In genomic region chr11:116637766-116638165, GRCh38 we compare ENCODE assay signal across 1 cellular context.
TF ChIP-seq lines count a peak whose summit lies in the region.

No MANE protein-coding gene starts in this region.

TF ChIP-seq in GM23338, 12 proteins besides CTCF, POLR2A, EP300 and RAD21 (continued from another document):
- TF ChIP-seq ETS1 (IDR thresholded peaks at IDR 0.05) (no peak), CREB1 (CRISPR knock-in tag; IDR thresholded peaks at IDR 0.05; ENCODE audit: low read depth) (no peak), ZNF114 (CRISPR knock-in tag; IDR thresholded peaks at IDR 0.05) (no peak), NANOG (IDR thresholded peaks at IDR 0.05; ENCODE audit: borderline replicate concordance) (no peak), STAT1 (IDR thresholded peaks at IDR 0.05; ENCODE audit: unreplicated experiment) (no peak)
